ENCODE assay signal across 1 cellular context in genomic region chr16:57809276-57809793, GRCh38.
A peak's percentile ranks its signal among the peaks of the same experiment; 100 is the strongest.
TF ChIP-seq lines count a peak whose summit lies in the region.

No MANE protein-coding gene starts in this region.

TF ChIP-seq in K562, 482 proteins besides CTCF, POLR2A, EP300 and RAD21 (continued from another document):
- TF ChIP-seq CUX1 (CRISPR knock-in tag; IDR thresholded peaks at IDR 0.05) (peak; percentile 8; the same call in 1 of the 2 replicates), STAT6 (CRISPR knock-in tag; IDR thresholded peaks at IDR 0.05) (no peak), ID3 (CRISPR knock-in tag; IDR thresholded peaks at IDR 0.05) (no peak), ID3 (tag; IDR thresholded peaks at IDR 0.05) (no peak), ZNF609 (CRISPR knock-in tag; IDR thresholded peaks at IDR 0.05; ENCODE audit: borderline replicate concordance) (0 out of 2 replicates have a peak, but pooled peaks have one; percentile 5), NR0B1 (IDR thresholded peaks at IDR 0.05; ENCODE audit: partially characterized antibody) (no peak), TCF3 (CRISPR knock-in tag; IDR thresholded peaks at IDR 0.05) (no peak), TFAP4 (CRISPR knock-in tag; IDR thresholded peaks at IDR 0.05; ENCODE audit: borderline replicate concordance) (no peak), EGR1 (conservative IDR thresholded peaks at IDR 0.05) (peak; percentile 52), ZFP36 (IDR thresholded peaks at IDR 0.05; ENCODE audit: low read depth, low read length, partially characterized antibody) (no peak), MNT (conservative IDR thresholded peaks at IDR 0.05) (no peak), NCOA1 (IDR thresholded peaks at IDR 0.05; ENCODE audit: low read depth) (no peak), ELF4 (CRISPR knock-in tag; IDR thresholded peaks at IDR 0.05) (no peak), ATF1 (CRISPR knock-in tag; IDR thresholded peaks at IDR 0.05) (no peak), ATF1 (tag; IDR thresholded peaks at IDR 0.05) (no peak), ZNF146 (CRISPR knock-in tag; IDR thresholded peaks at IDR 0.05; ENCODE audit: unreplicated experiment) (peak; percentile 66), IRF9 (tag; IDR thresholded peaks at IDR 0.05) (no peak), YY1 (IDR thresholded peaks at IDR 0.05; ENCODE audit: borderline replicate concordance in 1 of 3, control insufficient read depth in 1 of 3, extremely low read depth in 1 of 3, insufficient read depth in 3 of 3, insufficient read length in 1 of 3, insufficient replicate concordance in 2 of 3, low read depth in 1 of 3, low read length in 2 of 3) (no peak), EP400 (IDR thresholded peaks at IDR 0.05) (no peak), HNRNPL (IDR thresholded peaks at IDR 0.05; ENCODE audit: low read depth, low read length) (no peak), RHOXF2B (CRISPR knock-in tag; conservative IDR thresholded peaks at IDR 0.05) (no peak)
